Comparison of ENCODE assay signal across 11 cellular contexts in the genomic region with DNA sequence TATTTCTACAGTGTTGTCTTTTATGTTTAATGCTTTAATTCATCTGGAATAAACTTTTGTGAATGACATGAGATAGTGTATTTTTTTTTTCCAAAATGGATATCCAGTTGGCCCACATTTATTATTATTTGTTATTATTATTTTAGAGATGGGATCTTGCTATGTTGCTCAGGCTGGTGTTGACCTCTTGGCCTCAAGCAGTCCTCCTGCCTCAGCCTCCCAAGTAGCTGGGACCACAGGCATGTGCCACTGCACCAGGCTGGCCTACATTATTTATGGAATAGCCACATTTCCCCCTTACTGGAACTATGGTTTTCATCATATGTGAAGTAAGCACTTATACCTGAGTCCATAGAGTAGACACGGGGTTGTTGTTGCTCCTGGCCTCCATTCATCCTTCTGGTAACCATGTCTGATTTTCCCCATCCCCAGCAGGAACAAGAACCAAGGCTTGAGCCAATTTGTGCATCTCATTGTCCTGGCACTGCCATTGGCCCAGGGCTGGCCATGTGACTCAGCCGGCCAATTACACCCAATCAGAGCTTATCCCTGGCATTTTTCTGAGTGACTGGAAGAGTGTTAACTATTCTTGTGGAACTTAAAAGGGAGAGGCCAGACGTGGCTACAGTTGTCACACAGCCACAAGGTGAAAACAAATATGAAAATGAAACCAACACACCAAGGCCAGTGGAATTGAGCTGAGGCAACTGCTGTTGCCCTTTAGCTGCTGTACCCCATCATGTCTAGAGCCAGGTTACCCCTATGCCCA. TPM values are rescaled to one million over a fixed set of nuclear protein-coding genes. Genes with fewer than 3 reads are reported as not detected.
DNase-seq lines count a peak whose midpoint lies in the region; ATAC-seq and TF ChIP-seq lines count a peak whose summit lies in the region.
"Had no signal": no experiment of that assay in that cellular context is flagged by ENCODE, and none has a peak within 500 bp of the region (broad histone marks: within the 10 kb centered on the region; RNA-seq: fewer than 3 reads in every experiment).

No MANE protein-coding gene starts in this region.

- intact Hi-C loops in activated CD4-positive, alpha-beta memory T cell treated with anti-CD3 and anti-CD28 coated beads for 36 hours (cut with micrococcal nuclease) = loop anchor here (2.0 to 10.0 kb wide), 4 partner anchors 77 to 1185 kb away; partner anchors contain the start of gene PPA1

- H3K27me3 ChIP-seq in DND-41 (ENCODE audit: insufficient read depth, low read length, poor library complexity) = no peaks in the 10 kb centered on the region
- H3K27me3 ChIP-seq: suprapubic skin had no signal

- H3K27ac Mint-ChIP-seq in activated CD4-positive, alpha-beta memory T cell treated with anti-CD3 and anti-CD28 coated beads for 36 hours = peak overlapping the region; percentile 75
- H3K27ac Mint-ChIP-seq in mesothelial cell of epicardium = peak overlapping the region; percentile 70
- H3K27ac Mint-ChIP-seq: nephron had no signal

- ATAC-seq in DND-41 (ENCODE audit: insufficient read depth, low read depth) (0 out of 3 replicates have a peak, but pooled peaks have one; percentile 5), HG02610 (IDR thresholded peaks at IDR 0.05; ENCODE audit: unreplicated experiment) (peak; percentile 27), HG02852 (IDR thresholded peaks at IDR 0.05; ENCODE audit: unreplicated experiment) (no peak)

- H3K36me3 ChIP-seq in DND-41 (ENCODE audit: insufficient read depth, low read length) = no peaks in the 10 kb centered on the region
- H3K36me3 ChIP-seq: suprapubic skin had no signal

- DNase-seq in DND-41 = peak; percentile 38
- DNase-seq in activated CD4-positive, alpha-beta memory T cell treated with anti-CD3 and anti-CD28 coated beads for 36 hours = peak; percentile 28
- no peak for DNase-seq in mesothelial cell of epicardium (ENCODE audit: low spot score in 2 of 2, unreplicated experiment in 2 of 2)
- no peak for DNase-seq in NCI-H146 (lab: John Stamatoyannopoulos, UW)
- DNase-seq in stimulated activated CD4-positive, alpha-beta T cell treated with anti-CD3 and anti-CD28 coated beads, Interleukin-15, amount 100 ng/mL, for 24 hours = no peak
- DNase-seq in NCI-H446 (lab: John Stamatoyannopoulos, UW) = no peak
- DNase-seq: NCI-H2171 treated with DMSO at 0.1 percent for 48 hours had no signal

- H3K4me1 ChIP-seq in DND-41 (ENCODE audit: insufficient read depth, low read length) = peaks cover 54% of the 10 kb centered on the region

- H4K20me1 ChIP-seq in DND-41 (ENCODE audit: insufficient read depth, low read length) = no peaks in the 10 kb centered on the region

- H3K79me2 ChIP-seq in DND-41 (ENCODE audit: insufficient read depth, low read length) = no peaks in the 10 kb centered on the region

- CTCF ChIA-PET in activated CD4-positive, alpha-beta memory T cell treated with anti-CD3 and anti-CD28 coated beads for 36 hours (lab: Charles Lee) = no interaction called here

- H3K9ac ChIP-seq in DND-41 (ENCODE audit: low read depth, low read length) = no peak overlapping the region

- H3K4me2 ChIP-seq in DND-41 (ENCODE audit: insufficient read depth, low read length) = peak overlapping the region; percentile 43; the same call in 1 of the 2 replicates

- H3K27me3 Mint-ChIP-seq in activated CD4-positive, alpha-beta memory T cell treated with anti-CD3 and anti-CD28 coated beads for 36 hours = no peaks in the 10 kb centered on the region
- no peaks in the 10 kb centered on the region for H3K27me3 Mint-ChIP-seq in mesothelial cell of epicardium (ENCODE audit: low read depth)

- H3K4me1 Mint-ChIP-seq in activated CD4-positive, alpha-beta memory T cell treated with anti-CD3 and anti-CD28 coated beads for 36 hours (ENCODE audit: low read depth) = peaks cover 43% of the 10 kb centered on the region
- peaks cover 37% of the 10 kb centered on the region for H3K4me1 Mint-ChIP-seq in mesothelial cell of epicardium

- peak overlapping the region; percentile 59 for H3K27ac ChIP-seq in DND-41 (ENCODE audit: low read length)
- H3K27ac ChIP-seq: suprapubic skin had no signal

- peak overlapping the region; percentile 24 for H3K4me3 Mint-ChIP-seq in activated CD4-positive, alpha-beta memory T cell treated with anti-CD3 and anti-CD28 coated beads for 36 hours
- H3K4me3 Mint-ChIP-seq in mesothelial cell of epicardium = no peak overlapping the region
- H3K4me3 Mint-ChIP-seq: nephron had no signal

- no peak overlapping the region for H3K4me3 ChIP-seq in DND-41 (ENCODE audit: low read depth in 1 of 2, low read length in 2 of 2)
- H3K4me3 ChIP-seq: suprapubic skin had no signal

- H3K36me3 Mint-ChIP-seq in activated CD4-positive, alpha-beta memory T cell treated with anti-CD3 and anti-CD28 coated beads for 36 hours = no peaks in the 10 kb centered on the region
- H3K36me3 Mint-ChIP-seq in mesothelial cell of epicardium = no peaks in the 10 kb centered on the region

- H2AFZ ChIP-seq in DND-41 (ENCODE audit: low read depth, low read length) = no peak overlapping the region

- POLR2A ChIA-PET in activated CD4-positive, alpha-beta memory T cell treated with anti-CD3 and anti-CD28 coated beads for 36 hours (lab: Charles Lee) = interaction anchor here (0.7 to 1.6 kb wide), 3 partner anchors 77 to 253 kb away, joined by 3 to 4 read pairs (median 3); no protein-coding TSS in a partner anchor

- H3K9me3 Mint-ChIP-seq in activated CD4-positive, alpha-beta memory T cell treated with anti-CD3 and anti-CD28 coated beads for 36 hours = no peaks in the 10 kb centered on the region
- H3K9me3 Mint-ChIP-seq in mesothelial cell of epicardium = no peaks in the 10 kb centered on the region
- H3K9me3 Mint-ChIP-seq: nephron had no signal

- no peak for TF ChIP-seq CTCF in DND-41 (IDR thresholded peaks at IDR 0.05; ENCODE audit: borderline replicate concordance, extremely low read depth, low read length, poor library complexity, severe bottlenecking)
- no peak for TF ChIP-seq CTCF in mesothelial cell of epicardium (IDR thresholded peaks at IDR 0.05; ENCODE audit: unreplicated experiment)

- H3K9me3 ChIP-seq in DND-41 (ENCODE audit: insufficient read depth, low read length, severe bottlenecking) = no peaks in the 10 kb centered on the region
- H3K9me3 ChIP-seq: suprapubic skin had no signal

RNA-seq across cellular contexts. Expression of gene PRF1, which starts 23.1 kb away (rescaled TPM):
- 10 to 100 TPM; 32.4 to 32.6 TPM for total RNA-seq in activated CD4-positive, alpha-beta memory T cell treated with anti-CD3 and anti-CD28 coated beads for 36 hours
- total RNA-seq in mesothelial cell of epicardium = 0.13 to 0.20 TPM in 2 of 3 replicates, not detected in the other

Comparison
In these comparisons a context has a peak if more than half of its experiments do, and no peak if none do; other contexts are left out.
1. DNase-seq: peak in DND-41 (single experiment) and activated CD4-positive, alpha-beta memory T cell treated with anti-CD3 and anti-CD28 coated beads for 36 hours (single experiment); none in mesothelial cell of epicardium (0 of 2), NCI-H146 (single experiment), stimulated activated CD4-positive, alpha-beta T cell treated with anti-CD3 and anti-CD28 coated beads, Interleukin-15, amount 100 ng/mL, for 24 hours (single experiment) and NCI-H446 (0 of 2).
2. RNA of gene PRF1, which starts 23.1 kb away (total RNA-seq): 32.4 to 32.6 TPM in activated CD4-positive, alpha-beta memory T cell treated with anti-CD3 and anti-CD28 coated beads for 36 hours; 0.13 to 0.20 TPM in mesothelial cell of epicardium; every median in the first group is over 10 times any median in the second.